ENCODE assay signal across 28 cellular contexts in the genomic region with DNA sequence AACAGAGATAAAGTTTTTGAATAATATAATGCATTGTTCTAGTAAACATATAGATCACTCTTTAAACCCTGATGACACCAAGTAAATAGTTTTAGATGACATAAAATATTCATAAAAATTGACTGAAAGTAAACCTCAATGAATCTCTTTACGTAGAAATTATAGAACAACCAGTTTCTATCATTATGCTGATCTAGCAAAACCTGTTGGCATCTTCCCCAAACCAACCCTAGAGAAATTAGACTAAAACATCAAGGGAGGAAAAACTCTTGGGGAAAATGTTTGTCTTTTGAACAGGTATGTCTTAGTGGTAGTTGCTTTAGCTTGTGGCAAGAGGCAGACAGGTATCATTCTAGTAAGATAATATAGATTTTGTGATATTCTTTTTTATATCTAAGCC.
"Had no signal": no experiment of that assay in that cellular context is flagged by ENCODE, and none has a peak within 500 bp of the region (broad histone marks: within the 10 kb centered on the region; RNA-seq: fewer than 3 reads in every experiment).

No MANE protein-coding gene starts in this region.

- H3K4me1 ChIP-seq: SJSA1 had no signal

- H3K36me3 ChIP-seq: SJSA1 had no signal

- H3K4me2 ChIP-seq: PC-9, SK-N-SH had no signal

- H3K27me3 ChIP-seq: SJSA1 had no signal

- DNase-seq: Karpas-422, MM.1S, MV-4-11, NCI-H1092, NCI-H1105, NCI-H1417 treated with DMSO at 0.1 percent for 48 hours, NCI-H1436 treated with DMSO at 0.1 percent for 48 hours, NCI-H1694 treated with DMSO at 0.1 percent for 48 hours, NCI-H187 treated with DMSO at 0.1 percent for 48 hours, NCI-H2029 treated with DMSO at 0.1 percent for 48 hours, NCI-H2081 treated with DMSO at 0.1 percent for 48 hours, NCI-H2107, NCI-H2171, NCI-H226, NCI-H446 treated with DMSO at 0.1 percent for 48 hours, NCI-H510A, NCI-H524, NCI-H526, NCI-H69, NCI-H748 treated with DMSO at 0.1 percent for 48 hours, NCI-H82, PC-9, Right ventricle myocardium superior, SHP77 treated with DMSO at 0.1 percent for 48 hours, SK-N-SH, SW 1271 had no signal

- H3K9ac ChIP-seq: SK-N-SH had no signal

- ATAC-seq: Panc1 had no signal

- H3K9me3 ChIP-seq: SJSA1, SK-N-SH had no signal

- H3K4me3 ChIP-seq: PC-9, SJSA1 had no signal

- H3K27ac ChIP-seq: PC-9, SJSA1 had no signal

- H2AFZ ChIP-seq: PC-9 had no signal
